9 cellular contexts compared by ENCODE assay signal in genomic region chr9:134165357-134166315, GRCh38. TPM values are rescaled to one million over a fixed set of nuclear protein-coding genes. Genes with fewer than 3 reads are reported as not detected.
DNase-seq lines count a peak whose midpoint lies in the region; FAIRE-seq lines count a peak whose summit lies in the region.
"Had no signal": no experiment of that assay in that cellular context is flagged by ENCODE, and none has a peak within 500 bp of the region (broad histone marks: within the 10 kb centered on the region; RNA-seq: fewer than 3 reads in every experiment).

No MANE protein-coding gene starts in this region.

- FAIRE-seq in urothelium cell line (lab: Jason Lieb, UNC): peak; percentile 95

- peak; percentile 49 for DNase-seq in activated CD4-positive, CD25-positive, alpha-beta regulatory T cell treated with anti-CD3 and anti-CD28 coated beads, Interleukin-2, amount 50 U/mL, for 72 hours
- DNase-seq in activated CD4-positive, CD25-positive, alpha-beta regulatory T cell (lab: John Stamatoyannopoulos, UW): no peak
- DNase-seq in activated naive CD4-positive, alpha-beta T cell treated with anti-CD3 and anti-CD28 coated beads, Interleukin-2, amount 50 U/mL, for 16 hours: peak; percentile 57
- DNase-seq in lung microvascular endothelial cell (ENCODE audit: low read depth in 2 of 2) (peak; percentile 24 to 46), urothelium cell line (ENCODE audit: low spot score) (peak; percentile 25), hypothalamus (lab: John Stamatoyannopoulos, UW) (no peak), NCI-H2107 treated with DMSO at 0.1 percent for 48 hours (lab: John Stamatoyannopoulos, UW; ENCODE audit: unreplicated experiment) (no peak), HCEC 1CT (no peak)

RNA-seq across cellular contexts. Expression of gene RNU6ATAC, which starts 1.3 kb away (rescaled TPM):
- not detected in 2 replicates for total RNA-seq in lung microvascular endothelial cell
- total RNA-seq: A172 had no signal

RNA-seq across cellular contexts. Expression of gene WDR5, which starts 29.8 kb away (rescaled TPM):
- total RNA-seq in lung microvascular endothelial cell: 11.8 and 14.7 TPM in 2 replicates

Comparison
In these comparisons a context has a peak if more than half of its experiments do, and no peak if none do; other contexts are left out.
1. DNase-seq: peak in activated CD4-positive, CD25-positive, alpha-beta regulatory T cell treated with anti-CD3 and anti-CD28 coated beads, Interleukin-2, amount 50 U/mL, for 72 hours (single experiment), activated naive CD4-positive, alpha-beta T cell treated with anti-CD3 and anti-CD28 coated beads, Interleukin-2, amount 50 U/mL, for 16 hours (single experiment), lung microvascular endothelial cell (2 of 2) and urothelium cell line (single experiment); none in activated CD4-positive, CD25-positive, alpha-beta regulatory T cell (0 of 4), hypothalamus (0 of 51), NCI-H2107 treated with DMSO at 0.1 percent for 48 hours (single experiment) and HCEC 1CT (single experiment).